In the genomic region with DNA sequence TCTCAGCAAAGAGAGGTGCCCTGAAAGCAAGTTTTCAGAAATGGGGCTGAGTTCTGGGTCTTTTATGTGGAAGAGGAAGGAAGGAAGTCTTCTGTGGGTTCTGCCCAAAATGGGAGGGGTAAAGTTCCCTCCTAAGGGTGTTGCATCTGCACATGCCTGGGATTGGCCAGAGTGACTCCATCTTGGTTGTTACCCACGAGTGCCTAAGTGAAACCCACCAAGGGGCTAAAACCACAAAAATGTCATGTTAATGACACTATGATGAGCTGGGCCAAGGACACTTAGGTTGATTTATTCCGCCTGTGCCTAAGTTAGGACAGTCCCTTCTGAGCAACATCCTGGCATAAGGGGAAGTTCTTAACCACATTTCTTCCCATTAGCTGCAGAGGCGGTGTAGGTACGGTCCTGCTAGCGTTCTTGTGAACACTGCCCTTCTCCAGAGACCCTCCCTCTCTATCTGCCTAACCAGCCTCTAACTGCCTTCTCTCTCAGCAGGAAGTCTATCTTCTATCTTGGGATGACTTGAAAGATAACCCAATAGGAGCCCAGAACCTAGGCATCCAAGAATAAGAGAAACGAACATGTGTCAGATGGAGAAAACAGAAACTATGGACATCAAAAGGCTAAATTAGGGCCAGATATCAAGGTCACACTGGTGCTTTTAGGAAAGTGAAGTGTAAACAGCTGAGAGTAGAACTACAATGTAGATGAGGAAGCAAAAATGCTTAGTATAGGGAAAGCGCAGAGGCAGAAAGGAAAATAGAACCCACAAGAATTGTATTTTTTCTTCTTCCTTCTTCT, we compare ENCODE assay signal across 8 cellular contexts.
DNase-seq lines count a peak whose midpoint lies in the region; ATAC-seq and TF ChIP-seq lines count a peak whose summit lies in the region.

No MANE protein-coding gene starts in this region.

- peak overlapping the region in 1 of 2 donors; percentile 16 for H3K27ac ChIP-seq in right atrium auricular region
- H3K27ac ChIP-seq in upper lobe of right lung = peak overlapping the region; percentile 47
- H3K27ac ChIP-seq in aorta (ENCODE audit: low read depth in 1 of 2, low read length in 2 of 2) = no peak overlapping the region

- ATAC-seq in Right ventricle myocardium inferior (peak; percentile 60), upper lobe of right lung (peak; percentile 74), aorta (ENCODE audit: low FRiP score) (no peak), HG02970 (IDR thresholded peaks at IDR 0.05; ENCODE audit: low FRiP score, unreplicated experiment) (no peak)

- WGBS in aorta, 2 donors = 81 to 82% methylated on average over 7 of the region's 7 CpGs

- intact Hi-C loops in Right ventricle myocardium inferior (cut with DNase I) (no loop called here), upper lobe of right lung (cut with DNase I) (no loop called here), aorta (cut with DNase I) (no loop called here)

- H3K36me3 ChIP-seq in right atrium auricular region (no peaks in the 10 kb centered on the region), upper lobe of right lung (no peaks in the 10 kb centered on the region), aorta (ENCODE audit: control insufficient read depth in 1 of 2, insufficient read depth in 2 of 2, low read length in 1 of 2) (no peaks in the 10 kb centered on the region)

- no peaks in the 10 kb centered on the region for H3K27me3 ChIP-seq in right atrium auricular region
- H3K27me3 ChIP-seq in upper lobe of right lung = no peaks in the 10 kb centered on the region
- H3K27me3 ChIP-seq in aorta (ENCODE audit: control insufficient read depth in 1 of 2, insufficient read depth in 2 of 2, low read length in 1 of 2) = no peaks in the 10 kb centered on the region

- no peak overlapping the region for H3K4me3 ChIP-seq in right atrium auricular region
- H3K4me3 ChIP-seq in upper lobe of right lung = no peak overlapping the region
- H3K4me3 ChIP-seq in aorta (ENCODE audit: low read length in 2 of 2) = no peak overlapping the region

- TF ChIP-seq CTCF in right atrium auricular region (IDR thresholded peaks at IDR 0.05) (no peak), upper lobe of right lung (IDR thresholded peaks at IDR 0.05) (no peak)

- no peak for DNase-seq in Right ventricle myocardium inferior (ENCODE audit: missing footprints)
- DNase-seq in right atrium auricular region (ENCODE audit: low spot score) = no peak
- DNase-seq in OCI-M1 (lab: John Stamatoyannopoulos, UW) = peak; percentile 86
- DNase-seq in effector CD4-positive, alpha-beta T cell = peak; percentile 2
- DNase-seq in upper lobe of right lung = no peak
- no peak for DNase-seq in NCI-H1092 treated with DMSO at 0.1 percent for 48 hours (lab: John Stamatoyannopoulos, UW)
- DNase-seq in aorta = no peak

- H3K9me3 ChIP-seq in right atrium auricular region = peaks cover 0 to 5% of the 10 kb centered on the region in 2 donors
- no peaks in the 10 kb centered on the region for H3K9me3 ChIP-seq in upper lobe of right lung
- no peaks in the 10 kb centered on the region for H3K9me3 ChIP-seq in aorta (ENCODE audit: control insufficient read depth, low read length)

- H3K4me1 ChIP-seq in right atrium auricular region (no peaks in the 10 kb centered on the region), upper lobe of right lung (peaks cover 3% of the 10 kb centered on the region), aorta (ENCODE audit: control insufficient read depth in 1 of 2, insufficient read depth in 2 of 2, low read length in 2 of 2) (no peaks in the 10 kb centered on the region)

Comparison
In these comparisons a context has a peak if more than half of its experiments do, and no peak if none do; other contexts are left out.
1. ATAC-seq: peak in Right ventricle myocardium inferior (single experiment) and upper lobe of right lung (single experiment); none in aorta (single experiment) and HG02970 (single experiment).
2. DNase-seq: peak in OCI-M1 (single experiment) and effector CD4-positive, alpha-beta T cell (single experiment); none in Right ventricle myocardium inferior (single experiment), right atrium auricular region (single experiment), upper lobe of right lung (single experiment), NCI-H1092 treated with DMSO at 0.1 percent for 48 hours (single experiment) and aorta (0 of 2).